Comparison of ENCODE assay signal across 12 cellular contexts in the genomic region with DNA sequence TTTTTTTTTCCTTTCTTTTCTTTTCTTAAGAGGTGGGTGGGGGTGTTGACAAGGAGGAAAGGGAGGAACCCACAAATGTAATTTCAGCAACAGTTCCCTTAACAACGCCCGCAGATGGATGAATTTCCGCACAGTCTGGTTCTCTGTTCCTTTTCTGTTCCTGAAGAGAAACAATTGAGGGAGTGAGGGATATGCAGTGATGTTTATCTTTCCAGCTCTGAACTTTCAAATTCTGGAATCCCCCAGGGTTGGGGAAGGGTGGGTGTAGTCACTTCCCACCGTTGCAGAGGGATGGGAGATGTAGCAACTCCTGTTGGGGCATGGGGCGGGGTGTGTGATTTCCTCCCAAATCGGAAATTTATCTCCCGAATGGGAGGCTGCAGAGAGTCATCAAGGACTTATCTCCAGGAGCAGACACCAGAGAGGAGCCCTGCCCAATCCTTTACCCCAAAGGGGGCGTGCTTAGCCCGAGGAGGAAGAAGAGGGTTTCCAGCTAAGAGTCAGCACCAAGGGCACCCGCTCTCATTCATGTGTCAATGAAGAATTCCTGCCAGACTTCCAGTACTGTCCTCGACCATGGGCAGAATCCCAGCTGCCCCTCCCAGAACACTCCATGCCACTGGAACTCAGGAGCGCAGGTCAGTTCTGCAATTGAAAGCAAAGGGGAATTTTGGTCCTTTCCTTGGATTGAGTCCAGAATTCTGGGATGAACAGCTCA. TPM values are rescaled to one million over a fixed set of nuclear protein-coding genes. Genes with fewer than 3 reads are reported as not detected.
DNase-seq lines count a peak whose midpoint lies in the region; ATAC-seq, FAIRE-seq and TF ChIP-seq lines count a peak whose summit lies in the region.
"Had no signal": no experiment of that assay in that cellular context is flagged by ENCODE, and none has a peak within 500 bp of the region (broad histone marks: within the 10 kb centered on the region; RNA-seq: fewer than 3 reads in every experiment).

No MANE protein-coding gene starts in this region.

- DNase-seq in A673 (ENCODE audit: low spot score), result peak; percentile 11
- peak; percentile 92 for DNase-seq in KBM-7
- DNase-seq in cardiac fibroblast (ENCODE audit: low read depth in 2 of 2), result peak; percentile 37 to 41
- peak; percentile 23 for DNase-seq in left kidney (ENCODE audit: low read depth, low spot score)
- DNase-seq in urothelium cell line (ENCODE audit: low spot score), result no peak
- no peak for DNase-seq in NCI-H1694 (lab: John Stamatoyannopoulos, UW)
- DNase-seq in superior temporal gyrus (ENCODE audit: extremely low spot score), result no peak
- DNase-seq: immature natural killer cell had no signal

- CTCF ChIA-PET in A673 (lab: Charles Lee), result interaction anchor here (0.7 kb wide), 1 partner anchor 167 kb away, joined by 3 read pairs; no protein-coding TSS in a partner anchor

- H3K4me1 ChIP-seq in A673 (ENCODE audit: insufficient read depth, low read length, poor library complexity, severe bottlenecking), result no peaks in the 10 kb centered on the region

- no peak overlapping the region for H3K27ac ChIP-seq in A673 (ENCODE audit: low read depth, low read length, poor library complexity, severe bottlenecking)

- TF ChIP-seq CTCF in A673 (conservative IDR thresholded peaks at IDR 0.05; ENCODE audit: low read depth, low read length) (no peak), cardiac fibroblast (IDR thresholded peaks at IDR 0.05; ENCODE audit: low read depth, low read length) (no peak)

- peaks cover 4% of the 10 kb centered on the region for H3K27me3 ChIP-seq in A673 (replicated peaks; ENCODE audit: insufficient read depth, low read depth, low read length, poor library complexity)

- in situ Hi-C loops in KBM-7 (cut with MboI; ENCODE audit: low pct_unique_long_range_greater_than_20kb, low sequenced_read_pairs), result no loop called here

- POLR2A ChIA-PET in A673 (lab: Charles Lee; ENCODE audit: low non-redundant PET), result no interaction called here

- FAIRE-seq in urothelium cell line (lab: Jason Lieb, UNC), result no peak

- H3K4me3 ChIP-seq in A673 (ENCODE audit: low read depth, low read length, poor library complexity, severe bottlenecking) (no peak overlapping the region), cardiac fibroblast (replicated peaks in 1 of 2; ENCODE audit: low read depth in 2 of 2, low read length in 2 of 2) (peak overlapping the region in 1 of 2 donors; percentile 5)

- ATAC-seq in HG02885 (IDR thresholded peaks at IDR 0.05; ENCODE audit: poor library complexity, unreplicated experiment), result no peak
- ATAC-seq: activated T-helper 17 cell treated with anti-CD3 and anti-CD28 coated beads, Interleukin-2, amount 50 U/mL, for 72 hours had no signal

- BruUV-seq in A673 (replicated peaks; lab: Mats Ljungman, UMichigan), result no TSS peak

- intact Hi-C loops in A673 (cut with micrococcal nuclease; ENCODE audit: unreplicated experiment), result no loop called here

- H3K9me3 ChIP-seq in A673 (ENCODE audit: low read depth, low read length, poor library complexity, severe bottlenecking), result no peaks in the 10 kb centered on the region

- no peaks in the 10 kb centered on the region for H3K36me3 ChIP-seq in A673 (ENCODE audit: insufficient read depth, low read length, poor library complexity, severe bottlenecking)

RNA-seq across cellular contexts. Expression of gene CFAP161, which starts 35.0 kb away (rescaled TPM):
- total RNA-seq in A673 (2021), result 1.6 and 2.8 TPM in 2 replicates
- total RNA-seq: B cell, epithelial cell of proximal tubule had no signal

Comparison
In these comparisons a context has a peak if more than half of its experiments do, and no peak if none do; other contexts are left out.
1. DNase-seq: peak in A673 (single experiment), KBM-7 (single experiment), cardiac fibroblast (2 of 2) and left kidney (single experiment); none in urothelium cell line (single experiment), NCI-H1694 (single experiment) and superior temporal gyrus (single experiment).